ENCODE assay signal across 23 cellular contexts in the genomic region with DNA sequence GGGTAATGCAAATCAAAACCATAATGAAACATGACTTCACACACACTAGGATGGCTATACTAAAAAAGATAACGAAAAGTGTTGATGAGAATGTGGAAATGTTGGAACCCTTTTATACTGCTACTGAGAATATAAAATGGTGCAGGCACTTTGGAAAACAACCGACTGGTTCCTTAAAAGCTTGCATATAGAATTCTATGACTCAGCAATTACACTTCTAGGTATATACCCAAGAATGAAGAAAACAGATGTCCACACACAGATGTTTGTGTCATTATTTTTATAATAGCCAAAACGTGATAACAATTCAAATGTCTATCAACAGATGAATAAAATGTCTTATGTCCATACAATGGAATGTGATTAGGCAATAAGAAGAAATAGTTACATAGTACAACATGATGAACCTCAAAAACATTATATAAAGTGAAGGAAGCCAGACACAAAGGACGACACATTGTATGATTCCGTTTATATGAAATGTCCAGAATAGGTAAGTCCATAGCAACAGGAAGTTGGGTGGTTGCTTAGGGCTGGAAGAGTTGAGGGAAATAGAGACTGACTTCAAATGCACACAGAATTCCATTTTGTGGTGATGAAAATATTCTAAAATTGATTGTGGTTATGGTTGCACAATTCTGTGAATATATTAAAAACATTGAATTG.
A peak's percentile ranks its signal among the peaks of the same experiment; 100 is the strongest.
DNase-seq lines count a peak whose midpoint lies in the region; ATAC-seq and TF ChIP-seq lines count a peak whose summit lies in the region.
"Had no signal": no experiment of that assay in that cellular context is flagged by ENCODE, and none has a peak within 500 bp of the region (broad histone marks: within the 10 kb centered on the region; RNA-seq: fewer than 3 reads in every experiment).

No MANE protein-coding gene starts in this region.

- ATAC-seq in RWPE2 (ENCODE audit: low read depth) (peak; percentile 63; the same call in 2 of the 3 replicates), Right ventricle myocardium superior (ENCODE audit: poor library complexity) (no peak)
- ATAC-seq: activated CD8-positive, alpha-beta T cell treated with anti-CD3 and anti-CD28 coated beads, Interleukin-2, amount 10 ng/mL, durations not matched to agents 7 days and 5 days; heart right ventricle; Right ventricle myocardium inferior; stimulated activated naive CD8-positive, alpha-beta T cell treated with anti-CD3 and anti-CD28 coated beads, Interleukin-15, amount 100 ng/mL, for 72 hours had no signal

- CTCF ChIA-PET in Calu3 (lab: Charles Lee) = no interaction called here

- peaks cover 8% of the 10 kb centered on the region for H3K4me1 Mint-ChIP-seq in Calu3 (ENCODE audit: low read depth, unreplicated experiment)
- H3K4me1 Mint-ChIP-seq: H9; naive B cell; stimulated activated naive CD8-positive, alpha-beta T cell treated with anti-CD3 and anti-CD28 coated beads, Interleukin-15, amount 100 ng/mL, for 72 hours had no signal

- no peaks in the 10 kb centered on the region for H3K27me3 ChIP-seq in RWPE2 (ENCODE audit: insufficient read depth, poor library complexity, severe bottlenecking)
- H3K27me3 ChIP-seq: heart right ventricle, transverse colon had no signal

- no TSS peak for BruUV-seq in Calu3 (replicated peaks; lab: Mats Ljungman, UMichigan)

- intact Hi-C loops in Calu3 (cut with micrococcal nuclease; ENCODE audit: unreplicated experiment) (no loop called here), Right ventricle myocardium superior (cut with DNase I) (no loop called here)

- TF ChIP-seq CTCF in Calu3 (IDR thresholded peaks at IDR 0.05; ENCODE audit: unreplicated experiment) (no peak), RWPE2 (IDR thresholded peaks at IDR 0.05; ENCODE audit: poor library complexity, severe bottlenecking) (no peak), cardiac fibroblast (IDR thresholded peaks at IDR 0.05; ENCODE audit: low read depth, low read length) (no peak), foreskin fibroblast (IDR thresholded peaks at IDR 0.05; ENCODE audit: low read depth, low read length) (no peak)

- no peak overlapping the region for H3K4me3 Mint-ChIP-seq in Calu3 (ENCODE audit: low read depth, unreplicated experiment)
- H3K4me3 Mint-ChIP-seq: activated CD8-positive, alpha-beta T cell treated with anti-CD3 and anti-CD28 coated beads, Interleukin-2, amount 10 ng/mL, durations not matched to agents 7 days and 5 days; H9; naive B cell; stimulated activated naive CD8-positive, alpha-beta T cell treated with anti-CD3 and anti-CD28 coated beads, Interleukin-15, amount 100 ng/mL, for 72 hours had no signal

- no peaks in the 10 kb centered on the region for H3K27me3 Mint-ChIP-seq in Calu3 (ENCODE audit: unreplicated experiment)
- H3K27me3 Mint-ChIP-seq: naive B cell had no signal

- H3K4me1 ChIP-seq in RWPE2 (ENCODE audit: insufficient read depth, poor library complexity, severe bottlenecking) = no peaks in the 10 kb centered on the region
- H3K4me1 ChIP-seq: heart right ventricle, transverse colon had no signal

- no peaks in the 10 kb centered on the region for H3K9me3 ChIP-seq in RWPE2 (ENCODE audit: severe bottlenecking)
- H3K9me3 ChIP-seq: transverse colon had no signal

- H3K9me3 Mint-ChIP-seq in Calu3 (ENCODE audit: low read depth, unreplicated experiment) = no peaks in the 10 kb centered on the region
- H3K9me3 Mint-ChIP-seq: H9 had no signal

- no peak overlapping the region for H3K27ac Mint-ChIP-seq in Calu3 (ENCODE audit: unreplicated experiment)
- H3K27ac Mint-ChIP-seq: activated CD8-positive, alpha-beta T cell treated with anti-CD3 and anti-CD28 coated beads, Interleukin-2, amount 10 ng/mL, durations not matched to agents 7 days and 5 days; H9; naive B cell; stimulated activated naive CD8-positive, alpha-beta T cell treated with anti-CD3 and anti-CD28 coated beads, Interleukin-15, amount 100 ng/mL, for 72 hours had no signal

- no peaks in the 10 kb centered on the region for H3K36me3 Mint-ChIP-seq in Calu3 (ENCODE audit: insufficient read depth, unreplicated experiment)
- H3K36me3 Mint-ChIP-seq: naive B cell had no signal

- DNase-seq in Calu3 = peak; percentile 17
- DNase-seq in RWPE2 (ENCODE audit: low spot score) = no peak
- DNase-seq in cardiac fibroblast (ENCODE audit: low read depth in 2 of 2) = peak; percentile 30 to 76
- peak; percentile 2 to 36 for DNase-seq in foreskin fibroblast
- DNase-seq in GF-D8 (lab: John Stamatoyannopoulos, UW) = no peak
- DNase-seq in activated effector memory CD4-positive, alpha-beta T cell treated with anti-CD3 and anti-CD28 coated beads, Interleukin-2, amount 50 U/mL, for 16 hours = no peak
- DNase-seq in NCI-H526 (lab: John Stamatoyannopoulos, UW) = no peak
- no peak for DNase-seq in Right ventricle myocardium superior
- DNase-seq: activated CD4-positive, CD25-positive, alpha-beta regulatory T cell treated with anti-CD3 and anti-CD28 coated beads, Interleukin-2, amount 50 U/mL, for 72 hours; activated CD8-positive, alpha-beta T cell treated with anti-CD3 and anti-CD28 coated beads, Interleukin-2, amount 10 ng/mL, durations not matched to agents 7 days and 5 days; amniotic stem cell; C1 segment of cervical spinal cord; erythroblast; H9; heart right ventricle; KBM-7; naive B cell; NCI-H187; NCI-H748 treated with DMSO at 0.1 percent for 48 hours; stimulated activated CD4-positive, alpha-beta T cell treated with anti-CD3 and anti-CD28 coated beads, Interleukin-12 subunit alpha, Interleukin-12 subunit beta, amount 100 ng/mL, for 4 hours; stimulated activated naive CD8-positive, alpha-beta T cell treated with anti-CD3 and anti-CD28 coated beads, Interleukin-15, amount 100 ng/mL, for 72 hours; transverse colon had no signal

- no peak overlapping the region for H3K27ac ChIP-seq in RWPE2 (ENCODE audit: poor library complexity, severe bottlenecking)
- H3K27ac ChIP-seq: heart right ventricle, transverse colon had no signal

- H3K4me3 ChIP-seq in RWPE2 (ENCODE audit: severe bottlenecking) (no peak overlapping the region), cardiac fibroblast (replicated peaks in 1 of 2; ENCODE audit: low read depth in 2 of 2, low read length in 2 of 2) (no peak overlapping the region), foreskin fibroblast (ENCODE audit: low read depth in 1 of 2, low read length in 2 of 2) (no peak overlapping the region)
- H3K4me3 ChIP-seq: heart right ventricle, transverse colon had no signal

- H3K36me3 ChIP-seq in RWPE2 (ENCODE audit: low read depth) = no peaks in the 10 kb centered on the region
- H3K36me3 ChIP-seq: heart right ventricle, transverse colon had no signal

Comparison
In these comparisons a context has a peak if more than half of its experiments do, and no peak if none do; other contexts are left out.
1. DNase-seq: peak in Calu3 (single experiment), cardiac fibroblast (2 of 2) and foreskin fibroblast (2 of 2); none in RWPE2 (single experiment), GF-D8 (single experiment), activated effector memory CD4-positive, alpha-beta T cell treated with anti-CD3 and anti-CD28 coated beads, Interleukin-2, amount 50 U/mL, for 16 hours (single experiment), NCI-H526 (0 of 2) and Right ventricle myocardium superior (single experiment).